In genomic region chr3:128469128-128469527, GRCh38 we compare ENCODE assay signal across 1 cellular context.
TF ChIP-seq lines count a peak whose summit lies in the region.

No MANE protein-coding gene starts in this region.

TF ChIP-seq in K562, 482 proteins besides CTCF, POLR2A, EP300 and RAD21:
- TF ChIP-seq ZNF239 (CRISPR knock-in tag; IDR thresholded peaks at IDR 0.05) (no peak), ZNF232 (CRISPR knock-in tag; IDR thresholded peaks at IDR 0.05) (no peak), GABPA (tag; conservative IDR thresholded peaks at IDR 0.05; ENCODE audit: low read depth) (no peak), RCOR1 (IDR thresholded peaks at IDR 0.05; ENCODE audit: borderline replicate concordance in 1 of 2, low read depth in 2 of 2, low read length in 2 of 2) (no peak), MCM5 (IDR thresholded peaks at IDR 0.05; ENCODE audit: low read depth) (no peak), ZNF695 (CRISPR knock-in tag; IDR thresholded peaks at IDR 0.05) (no peak), NFIC (IDR thresholded peaks at IDR 0.05) (no peak), ELF4 (CRISPR knock-in tag; IDR thresholded peaks at IDR 0.05) (no peak), GATA2 (CRISPR knock-in tag; IDR thresholded peaks at IDR 0.05) (no peak), DMBX1 (CRISPR knock-in tag; IDR thresholded peaks at IDR 0.05; ENCODE audit: borderline replicate concordance) (no peak), MEF2D (tag; conservative IDR thresholded peaks at IDR 0.05; ENCODE audit: low read depth) (no peak), PHB (CRISPR knock-in tag; IDR thresholded peaks at IDR 0.05) (no peak), DNMT1 (IDR thresholded peaks at IDR 0.05) (no peak), FOXP4 (CRISPR knock-in tag; IDR thresholded peaks at IDR 0.05; ENCODE audit: borderline replicate concordance) (no peak), ZNF764 (CRISPR knock-in tag; IDR thresholded peaks at IDR 0.05; ENCODE audit: low read depth) (no peak), MYC (IDR thresholded peaks at IDR 0.05; ENCODE audit: low read depth, low read length) (no peak), MYC (CRISPR knock-in tag; IDR thresholded peaks at IDR 0.05; ENCODE audit: borderline replicate concordance, low read depth) (no peak)
